ENCODE assay signal across 25 cellular contexts in the genomic region with DNA sequence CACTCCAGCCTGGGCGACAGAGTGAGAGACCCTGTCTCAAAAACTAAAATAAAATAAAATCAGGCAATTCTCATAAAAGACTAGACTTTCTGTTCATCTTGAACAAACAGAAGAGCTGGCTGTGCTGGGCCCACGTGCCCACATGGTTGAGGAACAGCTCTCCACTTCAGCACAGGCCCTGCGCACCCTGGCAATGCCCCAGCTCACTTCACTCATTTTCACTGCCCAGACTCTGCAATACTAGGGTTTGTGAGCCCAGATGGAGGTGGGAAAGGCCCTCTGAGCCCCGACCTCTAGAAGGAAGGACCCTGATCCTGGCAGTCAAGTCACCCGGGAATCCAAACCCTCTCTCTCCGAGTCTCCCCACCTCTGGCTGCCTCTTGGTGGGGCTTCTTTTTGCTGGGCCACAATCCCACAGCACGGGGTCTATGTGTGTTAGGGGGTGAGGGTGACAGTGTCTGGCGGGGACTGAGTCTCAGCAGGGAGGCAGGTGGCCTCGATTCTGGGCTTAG. TPM values are rescaled to one million over a fixed set of nuclear protein-coding genes. Genes with fewer than 3 reads are reported as not detected.
"Had no signal": no experiment of that assay in that cellular context is flagged by ENCODE, and none has a peak within 500 bp of the region (broad histone marks: within the 10 kb centered on the region; RNA-seq: fewer than 3 reads in every experiment).

No MANE protein-coding gene starts in this region.

- ATAC-seq: activated CD8-positive, alpha-beta T cell treated with anti-CD3 and anti-CD28 coated beads, Interleukin-2, amount 10 ng/mL, durations not matched to agents 7 days and 5 days; Panc1; T-helper 17 cell; WTC11 had no signal

- DNase-seq: activated CD4-positive, alpha-beta T cell treated with anti-CD3 and anti-CD28 coated beads for 48 hours; activated CD4-positive, alpha-beta T cell treated with anti-CD3 and anti-CD28 coated beads, Interleukin-2, amount 50 U/mL, for 4 hours; activated CD4-positive, CD25-positive, alpha-beta regulatory T cell treated with anti-CD3 and anti-CD28 coated beads, Interleukin-2, amount 50 U/mL, for 72 hours; activated CD8-positive, alpha-beta memory T cell treated with anti-CD3 and anti-CD28 coated beads, Interleukin-2, amount 50 U/mL, for 48 hours; activated CD8-positive, alpha-beta T cell treated with anti-CD3 and anti-CD28 coated beads, Interleukin-2, amount 10 ng/mL, durations not matched to agents 7 days and 5 days; activated naive CD4-positive, alpha-beta T cell treated with Interleukin-2 at 50 U/mL for 16 hours; activated T-cell treated with anti-CD3 and anti-CD28 coated beads, Interleukin-2, amount 50 U/mL, for 1 hour; amygdala; KG1; NCI-H1048; NCI-H146; NCI-H1930; NCI-H2107; NCI-H2171 treated with DMSO at 0.1 percent for 48 hours; NCI-H226; NCI-H526; NCI-H82; OCI-M1; RPMI8226; SHP77; T-helper 17 cell; T-helper 9 cell had no signal

RNA-seq across cellular contexts. Expression of gene MYLK3, which starts 14.8 kb away (rescaled TPM):
- total RNA-seq: T-helper 17 cell had no signal
- polyA plus RNA-seq: IgD-negative memory B cell had no signal
